ENCODE assay signal across 9 cellular contexts in the genomic region with DNA sequence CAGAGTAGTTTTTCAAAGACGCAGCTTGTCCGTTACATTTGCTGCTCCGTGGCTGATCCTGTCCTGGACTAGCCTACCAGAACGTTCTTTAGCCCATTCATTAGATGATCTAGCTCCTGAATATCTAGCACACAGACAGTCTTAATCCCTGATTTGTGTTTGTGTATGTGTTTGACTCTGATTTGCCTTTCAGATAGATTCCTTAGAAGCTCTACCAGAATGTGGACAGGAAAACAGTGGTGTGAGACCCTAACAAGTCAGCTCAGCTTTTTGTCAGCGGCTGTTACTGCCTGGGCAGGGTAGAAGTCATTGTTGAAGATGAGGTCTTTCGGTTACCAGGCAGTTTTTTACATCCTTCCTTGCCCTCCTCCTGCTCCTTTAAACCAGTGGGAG.
DNase-seq lines count a peak whose midpoint lies in the region; ATAC-seq and TF ChIP-seq lines count a peak whose summit lies in the region.
"Had no signal": no experiment of that assay in that cellular context is flagged by ENCODE, and none has a peak within 500 bp of the region (broad histone marks: within the 10 kb centered on the region; RNA-seq: fewer than 3 reads in every experiment).

No MANE protein-coding gene starts in this region.

- peaks cover 32% of the 10 kb centered on the region for H3K4me1 ChIP-seq in osteoblast (ENCODE audit: insufficient read depth, low read length)

- no peaks in the 10 kb centered on the region for H3K9me3 ChIP-seq in osteoblast (ENCODE audit: low read depth, low read length)

- H3K27me3 Mint-ChIP-seq in activated naive CD4-positive, alpha-beta T cell treated with anti-CD3 and anti-CD28 coated beads for 36 hours (ENCODE audit: low read depth), result no peaks in the 10 kb centered on the region

- H3K79me2 ChIP-seq in osteoblast (ENCODE audit: insufficient read depth, low read length), result peaks cover 87% of the 10 kb centered on the region

- intact Hi-C loops in activated naive CD4-positive, alpha-beta T cell treated with anti-CD3 and anti-CD28 coated beads for 36 hours (cut with micrococcal nuclease), result loop anchor here (1.0 to 5.0 kb wide), 7 partner anchors 19 to 275 kb away; a partner anchor contains a TSS

- no peaks in the 10 kb centered on the region for H3K36me3 ChIP-seq in osteoblast (ENCODE audit: insufficient read depth, low read length)

- H2AFZ ChIP-seq in osteoblast (ENCODE audit: low read length), result peak overlapping the region; percentile 75

- H3K4me1 Mint-ChIP-seq in activated naive CD4-positive, alpha-beta T cell treated with anti-CD3 and anti-CD28 coated beads for 36 hours (ENCODE audit: low read depth), result peaks cover 62% of the 10 kb centered on the region

- peaks cover 3% of the 10 kb centered on the region for H3K36me3 Mint-ChIP-seq in activated naive CD4-positive, alpha-beta T cell treated with anti-CD3 and anti-CD28 coated beads for 36 hours (ENCODE audit: low read depth)

- H4K20me1 ChIP-seq in osteoblast (ENCODE audit: insufficient read depth, low read length), result peaks cover 8% of the 10 kb centered on the region

- peak overlapping the region; percentile 89 for H3K4me2 ChIP-seq in osteoblast (ENCODE audit: insufficient read depth, low read length)

- H3K27me3 ChIP-seq in osteoblast (ENCODE audit: insufficient read depth, low read length), result no peaks in the 10 kb centered on the region

- peak; percentile 34 for ATAC-seq in HG03432 (IDR thresholded peaks at IDR 0.05; ENCODE audit: unreplicated experiment)

- peaks cover 5% of the 10 kb centered on the region for H3K9me3 Mint-ChIP-seq in activated naive CD4-positive, alpha-beta T cell treated with anti-CD3 and anti-CD28 coated beads for 36 hours

- H3K4me3 Mint-ChIP-seq in activated naive CD4-positive, alpha-beta T cell treated with anti-CD3 and anti-CD28 coated beads for 36 hours, result peak overlapping the region; percentile 61

- CTCF ChIA-PET in activated naive CD4-positive, alpha-beta T cell treated with anti-CD3 and anti-CD28 coated beads for 36 hours (lab: Charles Lee), result interaction anchor here (0.6 to 1.9 kb wide), 8 partner anchors 16 to 150 kb away, joined by 3 to 12 read pairs (median 4); a partner anchor contains a TSS

- H3K27ac Mint-ChIP-seq in activated naive CD4-positive, alpha-beta T cell treated with anti-CD3 and anti-CD28 coated beads for 36 hours, result peak overlapping the region; percentile 86

- peak; percentile 26 for DNase-seq in activated naive CD4-positive, alpha-beta T cell treated with anti-CD3 and anti-CD28 coated beads for 36 hours
- DNase-seq in activated naive CD4-positive, alpha-beta T cell (lab: John Stamatoyannopoulos, UW), result no peak
- DNase-seq in dermis blood vessel endothelial cell (peak; percentile 65), osteoblast (ENCODE audit: insufficient read length, low spot score, missing footprints) (peak; percentile 65), HCEC 1CT (no peak), DMS153 treated with DMSO at 0.1 percent for 48 hours (lab: John Stamatoyannopoulos, UW; ENCODE audit: unreplicated experiment) (no peak), NCI-H2196 treated with DMSO at 0.1 percent for 48 hours (lab: John Stamatoyannopoulos, UW; ENCODE audit: unreplicated experiment) (no peak)

- no peak for TF ChIP-seq CTCF in osteoblast (IDR thresholded peaks at IDR 0.05; ENCODE audit: extremely low read depth, low read depth, low read length)

- peak overlapping the region; percentile 94 for H3K27ac ChIP-seq in osteoblast (ENCODE audit: low read depth, low read length)
- H3K27ac ChIP-seq: VCaP had no signal

- peak overlapping the region; percentile 63 for H3K4me3 ChIP-seq in osteoblast (ENCODE audit: insufficient read depth, low read length)

Comparison
In these comparisons a context has a peak if more than half of its experiments do, and no peak if none do; other contexts are left out.
1. DNase-seq: peak in activated naive CD4-positive, alpha-beta T cell treated with anti-CD3 and anti-CD28 coated beads for 36 hours (single experiment), dermis blood vessel endothelial cell (single experiment) and osteoblast (single experiment); none in activated naive CD4-positive, alpha-beta T cell (0 of 4), HCEC 1CT (single experiment), DMS153 treated with DMSO at 0.1 percent for 48 hours (single experiment) and NCI-H2196 treated with DMSO at 0.1 percent for 48 hours (single experiment).